Comparison of ENCODE assay signal across 1 cellular context in genomic region chr12:62834971-62835547, GRCh38.
TF ChIP-seq lines count a peak whose summit lies in the region.

No MANE protein-coding gene starts in this region.

TF ChIP-seq in GM23338, 12 proteins besides CTCF, POLR2A, EP300 and RAD21 (continued from another document):
- TF ChIP-seq ZNF462 (CRISPR knock-in tag; IDR thresholded peaks at IDR 0.05): no peak
- no peak for TF ChIP-seq ETS1 (IDR thresholded peaks at IDR 0.05)
- TF ChIP-seq EZH2phosphoT487 (IDR thresholded peaks at IDR 0.05; ENCODE audit: unreplicated experiment): no peak
- TF ChIP-seq POLR2AphosphoS5 (IDR thresholded peaks at IDR 0.05; ENCODE audit: low read depth): no peak
- TF ChIP-seq CREB1 (CRISPR knock-in tag; IDR thresholded peaks at IDR 0.05; ENCODE audit: low read depth): no peak
- no peak for TF ChIP-seq STAT1 (IDR thresholded peaks at IDR 0.05; ENCODE audit: unreplicated experiment)
- TF ChIP-seq ZNF331 (CRISPR knock-in tag; IDR thresholded peaks at IDR 0.05; ENCODE audit: low read depth): no peak
- no peak for TF ChIP-seq NANOG (IDR thresholded peaks at IDR 0.05; ENCODE audit: borderline replicate concordance)
